Comparison of ENCODE assay signal across 22 cellular contexts in genomic region chr18:9405130-9405529, GRCh38.
A peak's percentile ranks its signal among the peaks of the same experiment; 100 is the strongest.
DNase-seq lines count a peak whose midpoint lies in the region; ATAC-seq and TF ChIP-seq lines count a peak whose summit lies in the region.
"Had no signal": no experiment of that assay in that cellular context is flagged by ENCODE, and none has a peak within 500 bp of the region (broad histone marks: within the 10 kb centered on the region; RNA-seq: fewer than 3 reads in every experiment).

No MANE protein-coding gene starts in this region.

- no peaks in the 10 kb centered on the region for H3K4me1 ChIP-seq in CD8-positive, alpha-beta memory T cell (ENCODE audit: insufficient read depth, low read length)
- H3K4me1 ChIP-seq in esophagus squamous epithelium = peaks cover 0 to 29% (median 7%) of the 10 kb centered on the region in 3 donors
- H3K4me1 ChIP-seq in psoas muscle = no peaks in the 10 kb centered on the region
- no peaks in the 10 kb centered on the region for H3K4me1 ChIP-seq in mucosa of descending colon (ENCODE audit: low read depth)
- H3K4me1 ChIP-seq: gastrocnemius medialis had no signal

- H3K36me3 Mint-ChIP-seq in CD8-positive, alpha-beta memory T cell = peaks cover 2 to 3% (median 2%) of the 10 kb centered on the region in 3 donors
- H3K36me3 Mint-ChIP-seq: CD4-positive, CD25-positive, alpha-beta regulatory T cell had no signal

- H3K27me3 ChIP-seq in CD8-positive, alpha-beta memory T cell (ENCODE audit: insufficient read depth, low read length, poor library complexity, severe bottlenecking) = no peaks in the 10 kb centered on the region
- H3K27me3 ChIP-seq in esophagus squamous epithelium (no peaks in the 10 kb centered on the region), psoas muscle (ENCODE audit: insufficient read depth in 3 of 3, low read length in 2 of 3) (no peaks in the 10 kb centered on the region)
- H3K27me3 ChIP-seq: gastrocnemius medialis had no signal

- peaks cover 5 to 7% (median 7%) of the 10 kb centered on the region in 3 donors for H3K4me1 Mint-ChIP-seq in CD8-positive, alpha-beta memory T cell

- TF ChIP-seq POLR2A in esophagus squamous epithelium (IDR thresholded peaks at IDR 0.05) = no peak

- peak overlapping the region; percentile 53 for H3K27ac ChIP-seq in CD8-positive, alpha-beta memory T cell (ENCODE audit: low read depth, low read length)
- peak overlapping the region in 3 of 4 donors; percentile 24 to 50 (median 47) for H3K27ac ChIP-seq in esophagus squamous epithelium
- H3K27ac ChIP-seq in psoas muscle = peak overlapping the region; percentile 33

- H3K9me3 Mint-ChIP-seq in CD8-positive, alpha-beta memory T cell = peaks cover 0 to 4% (median 0%) of the 10 kb centered on the region in 5 donors

- peak; percentile 13 for ATAC-seq in HG02623 (IDR thresholded peaks at IDR 0.05; ENCODE audit: unreplicated experiment)
- ATAC-seq in psoas muscle = no peak
- no peak for ATAC-seq in mucosa of descending colon

- H3K4me3 ChIP-seq in CD8-positive, alpha-beta memory T cell (ENCODE audit: low read length) = peak overlapping the region; percentile 34
- peak overlapping the region in 1 of 4 donors; percentile 37 for H3K4me3 ChIP-seq in esophagus squamous epithelium
- no peak overlapping the region for H3K4me3 ChIP-seq in psoas muscle
- no peak overlapping the region for H3K4me3 ChIP-seq in mucosa of descending colon

- H3K36me3 ChIP-seq in CD8-positive, alpha-beta memory T cell (ENCODE audit: insufficient read depth, low read length) = no peaks in the 10 kb centered on the region
- H3K36me3 ChIP-seq in esophagus squamous epithelium (peaks cover 0 to 8% (median 0%) of the 10 kb centered on the region in 3 donors), psoas muscle (ENCODE audit: insufficient read depth in 1 of 2, low read depth in 1 of 2) (no peaks in the 10 kb centered on the region), mucosa of descending colon (ENCODE audit: low read depth) (no peaks in the 10 kb centered on the region)
- H3K36me3 ChIP-seq: gastrocnemius medialis had no signal

- no peak overlapping the region for H3K4me3 Mint-ChIP-seq in CD8-positive, alpha-beta memory T cell
- H3K4me3 Mint-ChIP-seq: activated CD4-positive, alpha-beta memory T cell treated with anti-CD3 and anti-CD28 coated beads, Interleukin-2, amount 10 ng/mL, durations not matched to agents 7 days and 5 days had no signal

- POLR2A ChIA-PET in CD8-positive, alpha-beta memory T cell (lab: Charles Lee) = no interaction called here

- H3K27ac Mint-ChIP-seq in CD8-positive, alpha-beta memory T cell = no peak overlapping the region
- H3K27ac Mint-ChIP-seq: activated CD4-positive, alpha-beta memory T cell treated with anti-CD3 and anti-CD28 coated beads, Interleukin-2, amount 10 ng/mL, durations not matched to agents 7 days and 5 days had no signal

- intact Hi-C loops in esophagus squamous epithelium (cut with DNase I) (no loop called here), psoas muscle (cut with DNase I) (no loop called here), mucosa of descending colon (cut with DNase I, micrococcal nuclease) (no loop called here)

- H3K27me3 Mint-ChIP-seq in CD8-positive, alpha-beta memory T cell = peaks cover 5 to 10% of the 10 kb centered on the region in 2 donors
- H3K27me3 Mint-ChIP-seq: activated CD4-positive, alpha-beta memory T cell treated with anti-CD3 and anti-CD28 coated beads, Interleukin-2, amount 10 ng/mL, durations not matched to agents 7 days and 5 days had no signal

- CTCF ChIA-PET in CD8-positive, alpha-beta memory T cell (lab: Charles Lee) = no interaction called here

- DNase-seq in CD8-positive, alpha-beta memory T cell = no peak
- DNase-seq in esophagus squamous epithelium (lab: John Stamatoyannopoulos, UW) (no peak), psoas muscle (no peak), AG20443 (ENCODE audit: low spot score) (no peak), mucosa of descending colon (no peak), NCI-H2171 (lab: John Stamatoyannopoulos, UW) (no peak)
- DNase-seq: activated CD4-positive, alpha-beta memory T cell treated with anti-CD3 and anti-CD28 coated beads, Interleukin-2, amount 10 ng/mL, durations not matched to agents 7 days and 5 days; activated CD4-positive, CD25-positive, alpha-beta regulatory T cell; activated naive CD4-positive, alpha-beta T cell; activated T-cell treated with anti-CD3 and anti-CD28 coated beads, Interleukin-2, amount 50 U/mL, for 1 hour; cerebellar nuclear complex; effector CD4-positive, alpha-beta T cell; gastrocnemius medialis; Karpas-422; NCI-H187; NCI-H226; NCI-H774; nucleus accumbens; retina; T1000 had no signal

- 66 to 81% methylated on average over 3 to 6 of the region's 7 CpGs for WGBS in esophagus squamous epithelium, 2 donors
- 75 to 86% (median 77%) methylated on average over 7 of the region's 7 CpGs for WGBS in psoas muscle, 3 donors

- no peaks in the 10 kb centered on the region for H3K9me3 ChIP-seq in CD8-positive, alpha-beta memory T cell (ENCODE audit: low read length)
- H3K9me3 ChIP-seq in esophagus squamous epithelium (no peaks in the 10 kb centered on the region), psoas muscle (no peaks in the 10 kb centered on the region), mucosa of descending colon (no peaks in the 10 kb centered on the region)
- H3K9me3 ChIP-seq: gastrocnemius medialis had no signal

- TF ChIP-seq CTCF in esophagus squamous epithelium (IDR thresholded peaks at IDR 0.05) = no peak
- no peak for TF ChIP-seq CTCF in psoas muscle (IDR thresholded peaks at IDR 0.05)
- TF ChIP-seq CTCF in mucosa of descending colon (IDR thresholded peaks at IDR 0.05) = no peak
